ENCODE assay signal across 8 cellular contexts in genomic region chr5:56951946-56952691, GRCh38. TPM values are rescaled to one million over a fixed set of nuclear protein-coding genes. Genes with fewer than 3 reads are reported as not detected.
DNase-seq lines count a peak whose midpoint lies in the region; ATAC-seq lines count a peak whose summit lies in the region.

MIER3 (minus strand) TSS chr5:56952123; CDS start chr5:56952102, 21 bp downstream.

- peak within 1 kb of the TSS; percentile 87 for H4K8ac ChIP-seq in mesendoderm (ENCODE audit: low read depth, low read length)

- peak within 1 kb of the TSS; percentile 80 for H3K4me2 ChIP-seq in mesendoderm (ENCODE audit: low read length)

- peaks cover 6% of the 10 kb centered on the region for H3K79me1 ChIP-seq in mesendoderm (ENCODE audit: low read length)

- no peak within 1 kb of the TSS for H4K5ac ChIP-seq in mesendoderm (ENCODE audit: low read length)

- H3K9ac ChIP-seq in mesendoderm (ENCODE audit: low read length): peak within 1 kb of the TSS; percentile 86

- peaks cover 6% of the 10 kb centered on the region for H3K4me1 ChIP-seq in effector memory CD4-positive, alpha-beta T cell (ENCODE audit: control insufficient read depth, insufficient read depth, low read length, poor library complexity, severe bottlenecking)
- H3K4me1 ChIP-seq in mesendoderm (ENCODE audit: control insufficient read depth, low read depth, low read length): no peaks in the 10 kb centered on the region

- H3K4ac ChIP-seq in mesendoderm (ENCODE audit: low read depth, low read length): peak within 1 kb of the TSS; percentile 99

- no peak within 1 kb of the TSS for H2BK5ac ChIP-seq in mesendoderm (ENCODE audit: low read length)

- H2AK5ac ChIP-seq in mesendoderm (ENCODE audit: low read length): no peak within 1 kb of the TSS

- peak within 1 kb of the TSS; percentile 85 for H3K4me3 ChIP-seq in effector memory CD4-positive, alpha-beta T cell (ENCODE audit: insufficient read depth, low read depth, low read length, poor library complexity, severe bottlenecking)
- peak within 1 kb of the TSS; percentile 80 for H3K4me3 ChIP-seq in mesendoderm (ENCODE audit: low read length)

- H3K79me2 ChIP-seq in mesendoderm (ENCODE audit: control insufficient read depth, insufficient read depth, low read length): peaks cover 5% of the 10 kb centered on the region

- H3K27me3 ChIP-seq in effector memory CD4-positive, alpha-beta T cell (replicated peaks; ENCODE audit: control insufficient read depth, insufficient read depth, low read length, poor library complexity, severe bottlenecking): no peaks in the 10 kb centered on the region
- no peaks in the 10 kb centered on the region for H3K27me3 ChIP-seq in mesendoderm (ENCODE audit: insufficient read depth, low read length, poor library complexity)

- DNase-seq in Ammon's horn (ENCODE audit: low spot score) (peak; percentile 79), NCI-H748 (lab: John Stamatoyannopoulos, UW; ENCODE audit: unreplicated experiment) (peak; percentile 82), mesendoderm (peak; percentile 88)
- DNase-seq in activated CD8-positive, alpha-beta memory T cell treated with anti-CD3 and anti-CD28 coated beads for 1 hour (ENCODE audit: extremely low read depth in 1 of 2, low read depth in 1 of 2): peak; percentile 41 to 68
- DNase-seq in effector memory CD4-positive, alpha-beta T cell: peak; percentile 65 to 69 (median 65)
- DNase-seq in stimulated activated CD8-positive, alpha-beta memory T cell treated with anti-CD3 and anti-CD28 coated beads, Interleukin-15, amount 100 ng/mL, for 1 hour (ENCODE audit: low read depth): peak; percentile 55

- H3K23ac ChIP-seq in mesendoderm (ENCODE audit: low read length): peak within 1 kb of the TSS; percentile 48

- no peak within 1 kb of the TSS for H2BK15ac ChIP-seq in mesendoderm (replicated peaks; ENCODE audit: low read depth)

- no peaks in the 10 kb centered on the region for H3K9me3 ChIP-seq in effector memory CD4-positive, alpha-beta T cell (ENCODE audit: control insufficient read depth, low read length)

- peak within 1 kb of the TSS; percentile 99 for H3K18ac ChIP-seq in mesendoderm (ENCODE audit: low read length)

- peak within 1 kb of the TSS; percentile 94 for H3K56ac ChIP-seq in mesendoderm (ENCODE audit: low read length)

- no CpG with 5 or more reads among the region's 89 CpGs for WGBS in mesendoderm (ENCODE audit: extremely low coverage, insufficient coverage, low lambda C conversion rate)

- H2BK120ac ChIP-seq in mesendoderm (ENCODE audit: low read depth, low read length): peak within 1 kb of the TSS; percentile 18

- H3K27ac ChIP-seq in effector memory CD4-positive, alpha-beta T cell (ENCODE audit: insufficient read depth, low read length, poor library complexity, severe bottlenecking): peak within 1 kb of the TSS; percentile 51
- H3K27ac ChIP-seq in mesendoderm (ENCODE audit: low read depth, low read length): peak within 1 kb of the TSS; percentile 88

- no peaks in the 10 kb centered on the region for H3K36me3 ChIP-seq in effector memory CD4-positive, alpha-beta T cell (ENCODE audit: control insufficient read depth, insufficient read depth, low read length)
- no peaks in the 10 kb centered on the region for H3K36me3 ChIP-seq in mesendoderm (ENCODE audit: control insufficient read depth, insufficient read depth, low read length)

- ATAC-seq in GM19035 (IDR thresholded peaks at IDR 0.05; ENCODE audit: unreplicated experiment): peak; percentile 91
- ATAC-seq in HG03280 (IDR thresholded peaks at IDR 0.05; ENCODE audit: unreplicated experiment): peak; percentile 93

RNA-seq across cellular contexts. Expression of gene MIER3, which starts in this region (rescaled TPM):
- polyA plus RNA-seq in mesendoderm (2013, experiment 1 of 2): 15.3 TPM
- polyA plus RNA-seq in mesendoderm (2013, experiment 2 of 2): 15.4 TPM

Comparison
In these comparisons a context has a peak if more than half of its experiments do, and no peak if none do; other contexts are left out.
1. Peak in every context shown above with its lines: DNase-seq, ATAC-seq, H3K4me3 ChIP-seq and H3K27ac ChIP-seq.